In genomic region chr3:132029182-132029902, GRCh38 we compare ENCODE assay signal across 8 cellular contexts. TPM values are rescaled to one million over a fixed set of nuclear protein-coding genes. Genes with fewer than 3 reads are reported as not detected.
A peak's percentile ranks its signal among the peaks of the same experiment; 100 is the strongest.
DNase-seq lines count a peak whose midpoint lies in the region; ATAC-seq and TF ChIP-seq lines count a peak whose summit lies in the region.

No MANE protein-coding gene starts in this region.

- H3K36me3 ChIP-seq in SK-N-MC (ENCODE audit: insufficient read depth, low read length): no peaks in the 10 kb centered on the region
- H3K36me3 ChIP-seq in adrenal gland (replicated peaks in 1 of 2): no peaks in the 10 kb centered on the region
- H3K36me3 ChIP-seq in heart right ventricle: no peaks in the 10 kb centered on the region

- H3K4me3 ChIP-seq in SK-N-MC (peak overlapping the region; percentile 59), adrenal gland (no peak overlapping the region), heart right ventricle (no peak overlapping the region)

- H3K4me1 ChIP-seq in adrenal gland (replicated peaks in 1 of 2) (no peaks in the 10 kb centered on the region), heart right ventricle (peaks cover 0 to 9% (median 0%) of the 10 kb centered on the region in 9 donors)

- intact Hi-C loops in adrenal gland (cut with DNase I): loop anchor here in 1 of 2 donors (2.0 kb wide), 1 partner anchor 233 kb away; no protein-coding TSS in a partner anchor
- intact Hi-C loops in heart right ventricle (cut with DNase I): loop anchor here (1.0 to 10.0 kb wide), 9 partner anchors 232 to 995 kb away; no protein-coding TSS in a partner anchor

- ATAC-seq in heart right ventricle (peak; percentile 63 to 94 (median 87)), HG02970 (IDR thresholded peaks at IDR 0.05; ENCODE audit: low FRiP score, unreplicated experiment) (no peak)

- peak; percentile 60 to 85 (median 74) for TF ChIP-seq CTCF in adrenal gland (IDR thresholded peaks at IDR 0.05)
- peak; percentile 73 to 93 (median 86) for TF ChIP-seq CTCF in heart right ventricle (IDR thresholded peaks at IDR 0.05)

- CTCF ChIA-PET in HEK293T (lab: Yijun Ruan, JAX): interaction anchor here (0.9 to 1.8 kb wide), 4 partner anchors 22 to 996 kb away, joined by 3 to 13 read pairs (median 3); no protein-coding TSS in a partner anchor

- peaks cover 22% of the 10 kb centered on the region for H3K27me3 ChIP-seq in adrenal gland
- peaks cover 0 to 49% (median 37%) of the 10 kb centered on the region in 7 donors for H3K27me3 ChIP-seq in heart right ventricle

- H3K9ac ChIP-seq in SK-N-MC (ENCODE audit: insufficient read length): peak overlapping the region; percentile 29

- H3K27ac ChIP-seq in SK-N-MC (0 out of 2 replicates have a peak overlapping the region, but pooled peaks have one; percentile 27), adrenal gland (no peak overlapping the region), heart right ventricle (no peak overlapping the region)

- POLR2A ChIA-PET in HEK293T (lab: Yijun Ruan, JAX): interaction anchor here (0.5 kb wide), 1 partner anchor 528 kb away, joined by 3 read pairs; no protein-coding TSS in a partner anchor

- DNase-seq in GM03348 (ENCODE audit: low spot score) (peak; percentile 88), HEK293T (ENCODE audit: extremely low spot score) (peak; percentile 78), NCI-H1092 treated with DMSO at 0.1 percent for 48 hours (lab: John Stamatoyannopoulos, UW) (peak; percentile 77), SK-N-MC (ENCODE audit: low read depth, low spot score) (peak; percentile 77), adrenal gland (peak; percentile 79 to 94 (median 86)), heart right ventricle (peak; percentile 77 to 80), pulmonary artery endothelial cell (ENCODE audit: low read depth, low spot score) (peak; percentile 40)

- TF ChIP-seq POLR2A in adrenal gland (IDR thresholded peaks at IDR 0.05): no peak

- WGBS in adrenal gland, 4 donors: 20 to 30% (median 25%) methylated on average over 12 to 15 of the region's 15 CpGs
- 22 to 29% methylated on average over 15 of the region's 15 CpGs for WGBS in heart right ventricle, 2 donors

- H3K9me3 ChIP-seq in SK-N-MC (ENCODE audit: low read depth, low read length) (no peaks in the 10 kb centered on the region), adrenal gland (replicated peaks in 1 of 3) (no peaks in the 10 kb centered on the region), heart right ventricle (no peaks in the 10 kb centered on the region)

TF ChIP-seq in HEK293T, 16 proteins besides CTCF, POLR2A, EP300 and RAD21:
- TF ChIP-seq TARDBP (IDR thresholded peaks at IDR 0.05) (no peak), SUZ12 (IDR thresholded peaks at IDR 0.05) (no peak)

RNA-seq across cellular contexts. Expression of gene CPNE4, which starts 5.5 kb away (rescaled TPM):
- 1 to 10 TPM in 3 of 8 donors, under 1 TPM in 5; 0.32 to 7.5 (median 0.75) TPM for total RNA-seq in adrenal gland
- polyA plus RNA-seq in adrenal gland: under 1 TPM; 0.34 to 0.95 (median 0.64) TPM
- 100 to 1,000 TPM in 1 of 10 donors, 10 to 100 TPM in 9; 11.2 to 116 (median 27.2) TPM for total RNA-seq in heart right ventricle
- 10 to 100 TPM in 1 of 2 donors, 1 to 10 TPM in 1; 1.5 to 17.7 TPM for polyA plus RNA-seq in heart right ventricle
- total RNA-seq in pulmonary artery endothelial cell: not detected in 2 replicates
